In genomic region chr2:127046579-127046978, GRCh38 we compare ENCODE assay signal across 22 cellular contexts.
DNase-seq lines count a peak whose midpoint lies in the region; ATAC-seq, FAIRE-seq and TF ChIP-seq lines count a peak whose summit lies in the region.
"Had no signal": no experiment of that assay in that cellular context is flagged by ENCODE, and none has a peak within 500 bp of the region (broad histone marks: within the 10 kb centered on the region; RNA-seq: fewer than 3 reads in every experiment).

No MANE protein-coding gene starts in this region.

- no peak for TF ChIP-seq RAD21 in HCT116 (IDR thresholded peaks at IDR 0.05; ENCODE audit: low read depth)

- H3K9me3 ChIP-seq in HCT116 (ENCODE audit: control insufficient read depth in 1 of 2, insufficient read depth in 1 of 2, low read depth in 1 of 2, low read length in 2 of 2) (no peaks in the 10 kb centered on the region), skeletal muscle tissue (ENCODE audit: control insufficient read depth in 3 of 3, low read length in 3 of 3) (no peaks in the 10 kb centered on the region), prostate gland (no peaks in the 10 kb centered on the region)
- H3K9me3 ChIP-seq: esophagus squamous epithelium, transverse colon had no signal

- TF ChIP-seq CTCF in HCT116 (IDR thresholded peaks at IDR 0.05 in 2 of 3, conservative IDR thresholded peaks at IDR 0.05 in 1 of 3; ENCODE audit: borderline replicate concordance in 1 of 3, insufficient read depth in 1 of 3, low read depth in 2 of 3, low read length in 2 of 3) (no peak), prostate gland (IDR thresholded peaks at IDR 0.05) (no peak)

- H3K27me3 ChIP-seq in HCT116 (ENCODE audit: insufficient read depth, low read length) (no peaks in the 10 kb centered on the region), skeletal muscle tissue (ENCODE audit: control insufficient read depth in 3 of 3, insufficient read depth in 3 of 3, low read length in 3 of 3) (no peaks in the 10 kb centered on the region), prostate gland (replicated peaks; ENCODE audit: insufficient read depth) (no peaks in the 10 kb centered on the region)
- H3K27me3 ChIP-seq: esophagus squamous epithelium, transverse colon had no signal

- peaks cover 2% of the 10 kb centered on the region for H3K4me1 Mint-ChIP-seq in activated CD4-positive, alpha-beta T cell treated with anti-CD3 and anti-CD28 coated beads for 36 hours

- no peak for FAIRE-seq in frontal cortex (lab: Jason Lieb, UNC)
- FAIRE-seq: A204.1 had no signal

- no TSS peak for BruUV-seq in HCT116 (replicated peaks; lab: Mats Ljungman, UMichigan)

- CTCF ChIA-PET in activated CD4-positive, alpha-beta T cell treated with anti-CD3 and anti-CD28 coated beads for 36 hours (lab: Charles Lee) = interaction anchor here (0.8 to 1.1 kb wide), 2 partner anchors 11 to 74 kb away, joined by 3 read pairs; no protein-coding TSS in a partner anchor
- CTCF ChIA-PET in HCT116 (lab: Charles Lee) = interaction anchor here (0.6 kb wide), 1 partner anchor 990 kb away, joined by 3 read pairs; no protein-coding TSS in a partner anchor

- intact Hi-C loops in activated CD4-positive, alpha-beta T cell treated with anti-CD3 and anti-CD28 coated beads for 36 hours (cut with DNase I, micrococcal nuclease) = no loop called here
- intact Hi-C loops in HCT116 (cut with micrococcal nuclease) (no loop called here), prostate gland (cut with DNase I) (no loop called here)

- no peak overlapping the region for H3K27ac Mint-ChIP-seq in activated CD4-positive, alpha-beta T cell treated with anti-CD3 and anti-CD28 coated beads for 36 hours
- H3K27ac Mint-ChIP-seq: memory B cell; stimulated activated naive CD8-positive, alpha-beta T cell treated with anti-CD3 and anti-CD28 coated beads, Interleukin-15, Interleukin-2, amounts not matched to agents 100 ng/mL and 50 ng/mL, for 24 hours had no signal

- TF ChIP-seq POLR2A in HCT116 (IDR thresholded peaks at IDR 0.05; ENCODE audit: borderline replicate concordance, extremely low read depth, insufficient read depth, insufficient read length) (no peak), prostate gland (IDR thresholded peaks at IDR 0.05) (no peak)

- H3K9me2 ChIP-seq in HCT116 (ENCODE audit: insufficient read depth) = no peaks in the 10 kb centered on the region

- WGBS in prostate gland = 79% methylated on average over 3 of the region's 3 CpGs

- DNase-seq in activated CD4-positive, alpha-beta T cell treated with anti-CD3 and anti-CD28 coated beads for 36 hours = peak; percentile 9
- no peak for DNase-seq in activated CD4-positive, alpha-beta T cell treated with anti-CD3 and anti-CD28 coated beads for 4 hours
- DNase-seq in HCT116 (ENCODE audit: low read depth, low spot score) (no peak), frontal cortex (ENCODE audit: low spot score in 2 of 2) (peak; percentile 14), ecto neural progenitor cell (ENCODE audit: low spot score) (no peak), prostate gland (ENCODE audit: low spot score) (no peak)
- DNase-seq in effector CD4-positive, alpha-beta T cell = no peak
- DNase-seq: activated naive CD4-positive, alpha-beta T cell; anterior cingulate cortex; effector CD8-positive, alpha-beta T cell; esophagus squamous epithelium; HCEC 1CT; NCI-H1092 treated with DMSO at 0.1 percent for 48 hours; NCI-H2029 treated with DMSO at 0.1 percent for 48 hours; NCI-H446; nephron progenitor cell; stimulated activated CD4-positive, alpha-beta T cell treated with anti-CD3 and anti-CD28 coated beads, Interleukin-2, amount 100 ng/mL, for 48 hours; transverse colon had no signal

- H3K36me3 ChIP-seq in HCT116 (ENCODE audit: control insufficient read depth in 1 of 2, insufficient read depth in 2 of 2, low read length in 2 of 2) = no peaks in the 10 kb centered on the region
- peaks cover 19 to 24% (median 21%) of the 10 kb centered on the region in 3 donors for H3K36me3 ChIP-seq in skeletal muscle tissue (ENCODE audit: control insufficient read depth in 3 of 3, insufficient read depth in 3 of 3, low read length in 3 of 3)
- no peaks in the 10 kb centered on the region for H3K36me3 ChIP-seq in prostate gland
- H3K36me3 ChIP-seq: transverse colon had no signal

- H3K27ac ChIP-seq in HCT116 (ENCODE audit: low read depth, low read length) = no peak overlapping the region
- H3K27ac ChIP-seq in skeletal muscle tissue (ENCODE audit: low read depth, low read length) = peak overlapping the region; percentile 79
- H3K27ac ChIP-seq in prostate gland = no peak overlapping the region
- H3K27ac ChIP-seq: esophagus squamous epithelium, transverse colon had no signal

- POLR2A ChIA-PET in activated CD4-positive, alpha-beta T cell treated with anti-CD3 and anti-CD28 coated beads for 36 hours (lab: Charles Lee) = interaction anchor here (0.6 kb wide), 1 partner anchor 389 kb away, joined by 5 read pairs; no protein-coding TSS in a partner anchor
- POLR2A ChIA-PET in HCT116 (lab: Charles Lee) = no interaction called here

- no peaks in the 10 kb centered on the region for H4K20me1 ChIP-seq in HCT116 (ENCODE audit: insufficient read depth)

- no peak overlapping the region for H2AFZ ChIP-seq in HCT116 (ENCODE audit: low read depth, low read length, poor library complexity, severe bottlenecking)

- ATAC-seq in activated CD4-positive, alpha-beta T cell treated with anti-CD3 and anti-CD28 coated beads for 36 hours = no peak
- ATAC-seq in HCT116 = no peak

- no peaks in the 10 kb centered on the region for H3K79me2 ChIP-seq in HCT116 (ENCODE audit: insufficient read depth, low read length)

- H3K4me3 Mint-ChIP-seq in activated CD4-positive, alpha-beta T cell treated with anti-CD3 and anti-CD28 coated beads for 36 hours = no peak overlapping the region
- H3K4me3 Mint-ChIP-seq: memory B cell; nephron progenitor cell; stimulated activated naive CD8-positive, alpha-beta T cell treated with anti-CD3 and anti-CD28 coated beads, Interleukin-15, Interleukin-2, amounts not matched to agents 100 ng/mL and 50 ng/mL, for 24 hours had no signal

- H3K4me2 ChIP-seq in HCT116 (ENCODE audit: low read length) = no peak overlapping the region

- RAD21 ChIA-PET in HCT116 (lab: Charles Lee; ENCODE audit: low non-redundant PET in 1 of 2, low total read pairs in 2 of 2, uncharacterized antibody in 2 of 2, unreplicated experiment in 2 of 2) = no interaction called here

- H3K27me3 Mint-ChIP-seq in activated CD4-positive, alpha-beta T cell treated with anti-CD3 and anti-CD28 coated beads for 36 hours = no peaks in the 10 kb centered on the region
- H3K27me3 Mint-ChIP-seq: memory B cell; stimulated activated naive CD8-positive, alpha-beta T cell treated with anti-CD3 and anti-CD28 coated beads, Interleukin-15, Interleukin-2, amounts not matched to agents 100 ng/mL and 50 ng/mL, for 24 hours had no signal

- H3K4me1 ChIP-seq in HCT116 (ENCODE audit: control insufficient read depth in 1 of 2, insufficient read depth in 2 of 2, low read length in 2 of 2) (peaks cover 0 to 15% of the 10 kb centered on the region in 2 experiments; a peak in 1 of 4 replicates), skeletal muscle tissue (ENCODE audit: control insufficient read depth in 3 of 3, insufficient read depth in 3 of 3, low read length in 3 of 3) (peaks cover 32 to 61% (median 53%) of the 10 kb centered on the region in 3 donors), prostate gland (replicated peaks) (no peaks in the 10 kb centered on the region)

- no peak overlapping the region for H3K4me3 ChIP-seq in HCT116 (replicated peaks in 1 of 2; ENCODE audit: low read depth in 1 of 2, low read length in 2 of 2)
- H3K4me3 ChIP-seq in skeletal muscle tissue (ENCODE audit: low read length in 3 of 3) = no peak overlapping the region
- no peak overlapping the region for H3K4me3 ChIP-seq in prostate gland
- H3K4me3 ChIP-seq: esophagus squamous epithelium, transverse colon had no signal

- H3K36me3 Mint-ChIP-seq in activated CD4-positive, alpha-beta T cell treated with anti-CD3 and anti-CD28 coated beads for 36 hours (ENCODE audit: low read depth) = peaks cover 2% of the 10 kb centered on the region

- no peaks in the 10 kb centered on the region for H3K9me3 Mint-ChIP-seq in activated CD4-positive, alpha-beta T cell treated with anti-CD3 and anti-CD28 coated beads for 36 hours (ENCODE audit: low read depth)
- H3K9me3 Mint-ChIP-seq: nephron progenitor cell; stimulated activated naive CD8-positive, alpha-beta T cell treated with anti-CD3 and anti-CD28 coated beads, Interleukin-15, Interleukin-2, amounts not matched to agents 100 ng/mL and 50 ng/mL, for 24 hours had no signal

- H3K9ac ChIP-seq in HCT116 (ENCODE audit: low read length) (no peak overlapping the region), skeletal muscle tissue (ENCODE audit: low read depth in 1 of 3, low read length in 3 of 3) (peak overlapping the region in 2 of 3 donors; percentile 43 to 74)

TF ChIP-seq in HCT116, 20 proteins besides CTCF, POLR2A, EP300 and RAD21:
- TF ChIP-seq, protein P1, sequence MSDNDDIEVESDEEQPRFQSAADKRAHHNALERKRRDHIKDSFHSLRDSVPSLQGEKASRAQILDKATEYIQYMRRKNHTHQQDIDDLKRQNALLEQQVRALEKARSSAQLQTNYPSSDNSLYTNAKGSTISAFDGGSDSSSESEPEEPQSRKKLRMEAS (IDR thresholded peaks at IDR 0.05) = peak; percentile 73; the same call in 1 of the 2 replicates
- no peak for TF ChIP-seq EGR1 (IDR thresholded peaks at IDR 0.05; ENCODE audit: low read depth)

Comparison
In these comparisons a context has a peak if more than half of its experiments do, and no peak if none do; other contexts are left out.
1. DNase-seq: peak in activated CD4-positive, alpha-beta T cell treated with anti-CD3 and anti-CD28 coated beads for 36 hours (single experiment) and frontal cortex (2 of 2); none in activated CD4-positive, alpha-beta T cell treated with anti-CD3 and anti-CD28 coated beads for 4 hours (0 of 2), HCT116 (single experiment), effector CD4-positive, alpha-beta T cell (single experiment), ecto neural progenitor cell (single experiment) and prostate gland (single experiment).